17 cellular contexts compared by ENCODE assay signal in the genomic region with DNA sequence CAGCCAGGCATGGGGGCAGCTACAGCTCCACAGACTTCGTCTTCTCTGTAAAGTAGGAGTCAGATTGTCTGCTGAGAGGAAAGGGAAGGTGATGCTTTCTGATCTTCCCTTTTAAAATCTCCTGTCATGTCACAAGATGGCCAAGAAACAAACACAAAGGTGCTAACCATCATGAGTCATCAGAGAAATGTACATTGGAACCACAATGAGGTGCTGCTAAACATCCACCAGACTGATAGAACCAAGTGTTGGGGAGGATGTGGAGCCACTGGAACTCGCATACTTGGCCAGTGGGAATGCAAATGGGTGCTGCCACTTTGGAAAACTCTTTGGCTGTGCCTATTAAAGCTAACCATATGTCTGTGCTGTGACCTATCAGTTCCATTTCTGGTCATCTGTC.
DNase-seq lines count a peak whose midpoint lies in the region; ATAC-seq and TF ChIP-seq lines count a peak whose summit lies in the region.
"Had no signal": no experiment of that assay in that cellular context is flagged by ENCODE, and none has a peak within 500 bp of the region (broad histone marks: within the 10 kb centered on the region; RNA-seq: fewer than 3 reads in every experiment).

No MANE protein-coding gene starts in this region.

- H3K9me3 Mint-ChIP-seq in activated CD8-positive, alpha-beta T cell treated with anti-CD3 and anti-CD28 coated beads for 36 hours: peaks cover 5% of the 10 kb centered on the region
- H3K9me3 Mint-ChIP-seq in activated CD8-positive, alpha-beta T cell treated with anti-CD3 and anti-CD28 coated beads, Interleukin-2, amount 10 ng/mL, durations not matched to agents 7 days and 5 days (ENCODE audit: insufficient read depth): peaks cover 9% of the 10 kb centered on the region
- H3K9me3 Mint-ChIP-seq in stimulated activated naive CD8-positive, alpha-beta T cell treated with anti-CD3 and anti-CD28 coated beads, Interleukin-15, amount 100 ng/mL, for 72 hours: peaks cover 5 to 8% of the 10 kb centered on the region in 2 donors
- peaks cover 13% of the 10 kb centered on the region for H3K9me3 Mint-ChIP-seq in type B pancreatic cell

- intact Hi-C loops in activated CD8-positive, alpha-beta T cell treated with anti-CD3 and anti-CD28 coated beads for 36 hours (cut with micrococcal nuclease): no loop called here

- H3K4me1 Mint-ChIP-seq in activated CD8-positive, alpha-beta T cell treated with anti-CD3 and anti-CD28 coated beads for 36 hours (ENCODE audit: low read depth): peaks cover 5% of the 10 kb centered on the region
- peaks cover 10% of the 10 kb centered on the region for H3K4me1 Mint-ChIP-seq in activated CD8-positive, alpha-beta T cell treated with anti-CD3 and anti-CD28 coated beads, Interleukin-2, amount 10 ng/mL, durations not matched to agents 7 days and 5 days (ENCODE audit: low read depth)
- peaks cover 8% of the 10 kb centered on the region for H3K4me1 Mint-ChIP-seq in stimulated activated naive CD8-positive, alpha-beta T cell treated with anti-CD3 and anti-CD28 coated beads, Interleukin-15, amount 100 ng/mL, for 72 hours
- H3K4me1 Mint-ChIP-seq in type B pancreatic cell (ENCODE audit: unreplicated experiment): peaks cover 33% of the 10 kb centered on the region

- POLR2A ChIA-PET in activated CD8-positive, alpha-beta T cell treated with anti-CD3 and anti-CD28 coated beads for 36 hours (lab: Charles Lee): interaction anchor here (1.3 kb wide), 1 partner anchor 17 kb away, joined by 3 read pairs; no protein-coding TSS in a partner anchor
- POLR2A ChIA-PET in activated CD8-positive, alpha-beta T cell treated with anti-CD3 and anti-CD28 coated beads, Interleukin-2, amount 10 ng/mL, durations not matched to agents 7 days and 5 days (lab: Charles Lee): no interaction called here

- DNase-seq in activated CD8-positive, alpha-beta T cell treated with anti-CD3 and anti-CD28 coated beads for 36 hours: no peak
- DNase-seq in activated CD8-positive, alpha-beta T cell treated with anti-CD3 and anti-CD28 coated beads, Interleukin-2, amount 10 ng/mL, durations not matched to agents 7 days and 5 days: no peak
- no peak for DNase-seq in stimulated activated naive CD8-positive, alpha-beta T cell treated with anti-CD3 and anti-CD28 coated beads, Interleukin-15, amount 100 ng/mL, for 72 hours
- DNase-seq in stimulated activated naive CD8-positive, alpha-beta T cell treated with anti-CD3 and anti-CD28 coated beads, Interleukin-15, Interleukin-2, amounts not matched to agents 100 U/mL and 50 U/mL, for 24 hours: no peak
- DNase-seq in foreskin keratinocyte: no peak
- no peak for DNase-seq in type B pancreatic cell (ENCODE audit: extremely low spot score, unreplicated experiment)
- no peak for DNase-seq in NCI-H510A treated with DMSO at 0.1 percent for 48 hours (lab: John Stamatoyannopoulos, UW)
- DNase-seq: 8988T; AML-193; Caco-2; CD8-positive, alpha-beta memory T cell; DND-41; GDM1 had no signal

- no peaks in the 10 kb centered on the region for H3K27me3 ChIP-seq in foreskin keratinocyte
- H3K27me3 ChIP-seq: BLaER1 had no signal

- TF ChIP-seq CTCF in activated CD8-positive, alpha-beta T cell treated with anti-CD3 and anti-CD28 coated beads for 36 hours (IDR thresholded peaks at IDR 0.05): no peak
- TF ChIP-seq CTCF in foreskin keratinocyte (conservative IDR thresholded peaks at IDR 0.05) (no peak), type B pancreatic cell (conservative IDR thresholded peaks at IDR 0.05) (no peak)

- CTCF ChIA-PET in activated CD8-positive, alpha-beta T cell treated with anti-CD3 and anti-CD28 coated beads for 36 hours (lab: Charles Lee): no interaction called here
- CTCF ChIA-PET in activated CD8-positive, alpha-beta T cell treated with anti-CD3 and anti-CD28 coated beads, Interleukin-2, amount 10 ng/mL, durations not matched to agents 7 days and 5 days (lab: Charles Lee): no interaction called here

- H3K27me3 Mint-ChIP-seq in activated CD8-positive, alpha-beta T cell treated with anti-CD3 and anti-CD28 coated beads for 36 hours: no peaks in the 10 kb centered on the region
- no peaks in the 10 kb centered on the region for H3K27me3 Mint-ChIP-seq in activated CD8-positive, alpha-beta T cell treated with anti-CD3 and anti-CD28 coated beads, Interleukin-2, amount 10 ng/mL, durations not matched to agents 7 days and 5 days (ENCODE audit: low read depth)
- no peaks in the 10 kb centered on the region for H3K27me3 Mint-ChIP-seq in stimulated activated naive CD8-positive, alpha-beta T cell treated with anti-CD3 and anti-CD28 coated beads, Interleukin-15, amount 100 ng/mL, for 72 hours
- peaks cover 2% of the 10 kb centered on the region for H3K27me3 Mint-ChIP-seq in type B pancreatic cell
- H3K27me3 Mint-ChIP-seq: CD8-positive, alpha-beta memory T cell had no signal

- no peak overlapping the region for H3K27ac Mint-ChIP-seq in activated CD8-positive, alpha-beta T cell treated with anti-CD3 and anti-CD28 coated beads for 36 hours
- no peak overlapping the region for H3K27ac Mint-ChIP-seq in activated CD8-positive, alpha-beta T cell treated with anti-CD3 and anti-CD28 coated beads, Interleukin-2, amount 10 ng/mL, durations not matched to agents 7 days and 5 days
- peak overlapping the region in 1 of 2 donors; percentile 37 for H3K27ac Mint-ChIP-seq in stimulated activated naive CD8-positive, alpha-beta T cell treated with anti-CD3 and anti-CD28 coated beads, Interleukin-15, amount 100 ng/mL, for 72 hours
- H3K27ac Mint-ChIP-seq in type B pancreatic cell: peak overlapping the region; percentile 87

- no peak overlapping the region for H3K4me3 Mint-ChIP-seq in activated CD8-positive, alpha-beta T cell treated with anti-CD3 and anti-CD28 coated beads for 36 hours
- no peak overlapping the region for H3K4me3 Mint-ChIP-seq in activated CD8-positive, alpha-beta T cell treated with anti-CD3 and anti-CD28 coated beads, Interleukin-2, amount 10 ng/mL, durations not matched to agents 7 days and 5 days
- no peak overlapping the region for H3K4me3 Mint-ChIP-seq in stimulated activated naive CD8-positive, alpha-beta T cell treated with anti-CD3 and anti-CD28 coated beads, Interleukin-15, amount 100 ng/mL, for 72 hours
- H3K4me3 Mint-ChIP-seq in type B pancreatic cell: no peak overlapping the region
- H3K4me3 Mint-ChIP-seq: CD8-positive, alpha-beta memory T cell had no signal

- no peaks in the 10 kb centered on the region for H3K4me1 ChIP-seq in foreskin keratinocyte
- H3K4me1 ChIP-seq: BLaER1 had no signal

- no peak overlapping the region for H3K27ac ChIP-seq in foreskin keratinocyte
- H3K27ac ChIP-seq: BLaER1, HL-60 had no signal

- H3K36me3 Mint-ChIP-seq in activated CD8-positive, alpha-beta T cell treated with anti-CD3 and anti-CD28 coated beads for 36 hours (ENCODE audit: low read depth): peaks cover 15% of the 10 kb centered on the region
- peaks cover 21% of the 10 kb centered on the region for H3K36me3 Mint-ChIP-seq in activated CD8-positive, alpha-beta T cell treated with anti-CD3 and anti-CD28 coated beads, Interleukin-2, amount 10 ng/mL, durations not matched to agents 7 days and 5 days (ENCODE audit: low read depth)
- peaks cover 32% of the 10 kb centered on the region for H3K36me3 Mint-ChIP-seq in type B pancreatic cell

- ATAC-seq in activated CD8-positive, alpha-beta T cell treated with anti-CD3 and anti-CD28 coated beads for 36 hours: peak; percentile 51
- no peak for ATAC-seq in activated CD8-positive, alpha-beta T cell treated with anti-CD3 and anti-CD28 coated beads, Interleukin-2, amount 10 ng/mL, durations not matched to agents 7 days and 5 days
- peak; percentile 76 for ATAC-seq in stimulated activated naive CD8-positive, alpha-beta T cell treated with anti-CD3 and anti-CD28 coated beads, Interleukin-15, amount 100 ng/mL, for 72 hours
- no peak for ATAC-seq in stimulated activated naive CD8-positive, alpha-beta T cell treated with anti-CD3 and anti-CD28 coated beads, Interleukin-15, Interleukin-2, amounts not matched to agents 100 U/mL and 50 U/mL, for 24 hours
- ATAC-seq in foreskin keratinocyte (peak; percentile 7), GM21447 (IDR thresholded peaks at IDR 0.05; ENCODE audit: unreplicated experiment) (no peak)
- ATAC-seq: HCT116 had no signal

Comparison
In these comparisons a context has a peak if more than half of its experiments do, and no peak if none do; other contexts are left out.
1. ATAC-seq: peak in activated CD8-positive, alpha-beta T cell treated with anti-CD3 and anti-CD28 coated beads for 36 hours (single experiment), stimulated activated naive CD8-positive, alpha-beta T cell treated with anti-CD3 and anti-CD28 coated beads, Interleukin-15, amount 100 ng/mL, for 72 hours (single experiment) and foreskin keratinocyte (single experiment); none in activated CD8-positive, alpha-beta T cell treated with anti-CD3 and anti-CD28 coated beads, Interleukin-2, amount 10 ng/mL, durations not matched to agents 7 days and 5 days (single experiment), stimulated activated naive CD8-positive, alpha-beta T cell treated with anti-CD3 and anti-CD28 coated beads, Interleukin-15, Interleukin-2, amounts not matched to agents 100 U/mL and 50 U/mL, for 24 hours (single experiment) and GM21447 (single experiment).